8 cellular contexts compared by ENCODE assay signal in the genomic region with DNA sequence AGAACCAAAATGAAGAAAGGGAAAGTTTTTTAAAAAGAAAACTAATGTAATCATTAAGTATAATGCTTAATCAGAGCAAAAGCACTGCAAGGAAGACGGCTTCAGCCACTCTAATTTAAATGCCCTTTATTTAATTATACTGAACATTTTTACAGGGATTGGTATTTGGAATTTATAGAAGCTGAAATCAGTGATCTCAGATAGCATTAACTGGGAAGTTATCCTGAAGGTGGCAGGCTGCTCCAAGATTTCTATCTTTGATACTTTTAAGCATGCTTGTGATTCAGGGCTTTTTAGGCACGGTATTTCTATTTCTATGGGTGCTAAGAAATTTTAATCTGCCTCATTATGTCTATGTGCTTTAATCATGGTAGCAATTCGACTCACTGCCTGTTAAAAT. TPM values are rescaled to one million over a fixed set of nuclear protein-coding genes. Genes with fewer than 3 reads are reported as not detected.
A peak's percentile ranks its signal among the peaks of the same experiment; 100 is the strongest.
DNase-seq lines count a peak whose midpoint lies in the region; ATAC-seq and TF ChIP-seq lines count a peak whose summit lies in the region.

No MANE protein-coding gene starts in this region.

- H3K9me3 ChIP-seq in SJSA1 (replicated peaks) (no peaks in the 10 kb centered on the region), neutrophil (no peaks in the 10 kb centered on the region)

- H3K27ac ChIP-seq in SJSA1 (peak overlapping the region; percentile 75; the same call in 1 of the 2 replicates), neutrophil (peak overlapping the region; percentile 63)

- no peak for TF ChIP-seq EP300 in Ishikawa (IDR thresholded peaks at IDR 0.05; ENCODE audit: borderline replicate concordance)

- H3K4me1 ChIP-seq in SJSA1 (replicated peaks) (peaks cover 9% of the 10 kb centered on the region), neutrophil (ENCODE audit: control insufficient read depth in 1 of 2, insufficient read depth in 1 of 2, low read depth in 1 of 2, low read length in 1 of 2) (peaks cover 30 to 49% of the 10 kb centered on the region in 2 experiments)

- TF ChIP-seq RAD21 in Ishikawa (IDR thresholded peaks at IDR 0.05; ENCODE audit: low read depth): peak; percentile 57

- TF ChIP-seq CTCF in fibroblast of mammary gland (conservative IDR thresholded peaks at IDR 0.05; ENCODE audit: control insufficient read depth, insufficient read depth, low read depth, low read length): peak; percentile 54
- no peak for TF ChIP-seq CTCF in neutrophil (IDR thresholded peaks at IDR 0.05)

- no peak overlapping the region for H3K4me3 ChIP-seq in SJSA1
- H3K4me3 ChIP-seq in fibroblast of mammary gland (ENCODE audit: control insufficient read depth, low read depth, low read length): no peak overlapping the region
- peak overlapping the region in 1 of 2 experiments; percentile 76 for H3K4me3 ChIP-seq in neutrophil (ENCODE audit: low read depth in 1 of 2, low read length in 1 of 2)

- DNase-seq in DMS 273 treated with DMSO at 0.1 percent for 48 hours (lab: John Stamatoyannopoulos, UW): peak; percentile 14
- peak in 1 of 2 experiments; percentile 23 for DNase-seq in SJSA1 (ENCODE audit: low read depth in 1 of 2, low spot score in 2 of 2)
- DNase-seq in fibroblast of mammary gland (ENCODE audit: low read depth): peak; percentile 68
- no peak for DNase-seq in stimulated activated CD4-positive, alpha-beta T cell treated with anti-CD3 and anti-CD28 coated beads, Interleukin-4, amount 100 ng/mL, for 1 hour

- H3K27me3 ChIP-seq in SJSA1 (replicated peaks) (peaks cover 5% of the 10 kb centered on the region), neutrophil (peaks cover 2% of the 10 kb centered on the region)

- ATAC-seq in HG02970 (IDR thresholded peaks at IDR 0.05; ENCODE audit: low FRiP score, unreplicated experiment) (no peak), HG02938 (IDR thresholded peaks at IDR 0.05; ENCODE audit: unreplicated experiment) (no peak)

- H3K36me3 ChIP-seq in SJSA1: peaks cover 25% of the 10 kb centered on the region
- peaks cover 2% of the 10 kb centered on the region for H3K36me3 ChIP-seq in neutrophil

TF ChIP-seq in Ishikawa, 13 proteins besides CTCF, POLR2A, EP300 and RAD21:
- no peak for TF ChIP-seq YY1 (IDR thresholded peaks at IDR 0.05; ENCODE audit: low read depth)
- TF ChIP-seq CREB1 (IDR thresholded peaks at IDR 0.05; ENCODE audit: low read depth): no peak
- TF ChIP-seq EGR1 (IDR thresholded peaks at IDR 0.05): no peak
- TF ChIP-seq NFIC (IDR thresholded peaks at IDR 0.05): no peak
- TF ChIP-seq TAF1 (IDR thresholded peaks at IDR 0.05; ENCODE audit: low read depth): no peak
- TF ChIP-seq TEAD4 (IDR thresholded peaks at IDR 0.05): no peak
- TF ChIP-seq CEBPB (IDR thresholded peaks at IDR 0.05): no peak
- no peak for TF ChIP-seq FOXM1 (IDR thresholded peaks at IDR 0.05; ENCODE audit: borderline replicate concordance, low read depth)
- no peak for TF ChIP-seq ZBTB7A (IDR thresholded peaks at IDR 0.05; ENCODE audit: low read depth)
- TF ChIP-seq, protein P1, sequence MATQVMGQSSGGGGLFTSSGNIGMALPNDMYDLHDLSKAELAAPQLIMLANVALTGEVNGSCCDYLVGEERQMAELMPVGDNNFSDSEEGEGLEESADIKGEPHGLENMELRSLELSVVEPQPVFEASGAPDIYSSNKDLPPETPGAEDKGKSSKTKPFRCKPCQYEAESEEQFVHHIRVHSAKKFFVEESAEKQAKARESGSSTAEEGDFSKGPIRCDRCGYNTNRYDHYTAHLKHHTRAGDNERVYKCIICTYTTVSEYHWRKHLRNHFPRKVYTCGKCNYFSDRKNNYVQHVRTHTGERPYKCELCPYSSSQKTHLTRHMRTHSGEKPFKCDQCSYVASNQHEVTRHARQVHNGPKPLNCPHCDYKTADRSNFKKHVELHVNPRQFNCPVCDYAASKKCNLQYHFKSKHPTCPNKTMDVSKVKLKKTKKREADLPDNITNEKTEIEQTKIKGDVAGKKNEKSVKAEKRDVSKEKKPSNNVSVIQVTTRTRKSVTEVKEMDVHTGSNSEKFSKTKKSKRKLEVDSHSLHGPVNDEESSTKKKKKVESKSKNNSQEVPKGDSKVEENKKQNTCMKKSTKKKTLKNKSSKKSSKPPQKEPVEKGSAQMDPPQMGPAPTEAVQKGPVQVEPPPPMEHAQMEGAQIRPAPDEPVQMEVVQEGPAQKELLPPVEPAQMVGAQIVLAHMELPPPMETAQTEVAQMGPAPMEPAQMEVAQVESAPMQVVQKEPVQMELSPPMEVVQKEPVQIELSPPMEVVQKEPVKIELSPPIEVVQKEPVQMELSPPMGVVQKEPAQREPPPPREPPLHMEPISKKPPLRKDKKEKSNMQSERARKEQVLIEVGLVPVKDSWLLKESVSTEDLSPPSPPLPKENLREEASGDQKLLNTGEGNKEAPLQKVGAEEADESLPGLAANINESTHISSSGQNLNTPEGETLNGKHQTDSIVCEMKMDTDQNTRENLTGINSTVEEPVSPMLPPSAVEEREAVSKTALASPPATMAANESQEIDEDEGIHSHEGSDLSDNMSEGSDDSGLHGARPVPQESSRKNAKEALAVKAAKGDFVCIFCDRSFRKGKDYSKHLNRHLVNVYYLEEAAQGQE (IDR thresholded peaks at IDR 0.05; ENCODE audit: low read depth): no peak
- TF ChIP-seq, protein P2, sequence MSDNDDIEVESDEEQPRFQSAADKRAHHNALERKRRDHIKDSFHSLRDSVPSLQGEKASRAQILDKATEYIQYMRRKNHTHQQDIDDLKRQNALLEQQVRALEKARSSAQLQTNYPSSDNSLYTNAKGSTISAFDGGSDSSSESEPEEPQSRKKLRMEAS (IDR thresholded peaks at IDR 0.05): no peak
- TF ChIP-seq TCF12 (IDR thresholded peaks at IDR 0.05; ENCODE audit: low read depth): no peak
- TF ChIP-seq USF1 (IDR thresholded peaks at IDR 0.05): no peak
TF ChIP-seq in Ishikawa: peak in this region for 0.

RNA-seq across cellular contexts. Expression of gene NDUFAF4, which starts 1.3 kb away (rescaled TPM):
- total RNA-seq in SJSA1 (2014; rRNA removed; shearing (Covaris generic)): 20.9 and 41.4 TPM in 2 replicates

RNA-seq across cellular contexts. Expression of gene KLHL32, which starts 25.5 kb away (rescaled TPM):
- 0.05 TPM in 1 of 2 replicates, not detected in the other for total RNA-seq in SJSA1 (2014; rRNA removed; shearing (Covaris generic))
